9 cellular contexts compared by ENCODE assay signal in the genomic region with DNA sequence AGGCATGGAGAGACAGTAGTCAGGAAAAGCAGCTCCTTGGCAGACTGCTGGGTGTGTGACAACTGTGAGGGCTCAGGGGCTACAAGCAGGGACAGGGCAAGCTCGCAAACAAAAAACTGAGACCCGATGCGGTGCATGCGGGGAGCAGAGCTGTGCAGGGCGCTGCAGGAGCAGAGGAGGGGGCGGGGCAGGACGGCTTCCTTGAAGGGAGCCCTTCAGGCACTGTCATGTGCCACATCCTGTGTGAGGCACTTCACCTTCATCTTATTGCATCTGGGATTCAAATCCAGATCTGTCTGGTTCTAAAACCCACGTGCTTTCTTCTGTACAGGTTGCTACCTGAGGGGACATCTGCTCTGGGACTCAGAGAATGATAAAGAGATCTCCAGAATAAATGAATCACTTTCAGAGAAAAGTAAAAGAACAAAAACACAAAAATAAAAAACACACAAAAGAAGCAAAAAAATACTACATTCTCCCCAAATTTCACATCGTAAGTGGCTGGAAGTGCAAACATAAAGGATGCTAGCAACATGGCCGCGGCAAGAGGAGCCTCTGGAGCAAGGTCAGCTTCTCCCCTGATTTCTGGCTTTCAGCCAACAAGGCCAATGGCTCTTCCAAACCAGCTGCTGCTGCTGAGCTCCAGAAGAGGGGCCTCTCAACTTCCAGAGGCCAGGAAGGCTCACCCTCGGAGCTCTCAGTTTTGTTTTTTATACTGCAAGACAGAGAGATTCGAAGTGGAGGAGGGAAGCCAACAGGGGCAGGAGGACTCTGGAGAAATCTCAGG. TPM values are rescaled to one million over a fixed set of nuclear protein-coding genes. Genes with fewer than 3 reads are reported as not detected.
DNase-seq lines count a peak whose midpoint lies in the region; ATAC-seq lines count a peak whose summit lies in the region.
"Had no signal": no experiment of that assay in that cellular context is flagged by ENCODE, and none has a peak within 500 bp of the region (broad histone marks: within the 10 kb centered on the region; RNA-seq: fewer than 3 reads in every experiment).

No MANE protein-coding gene starts in this region.

- ATAC-seq in T-helper 17 cell (peak; percentile 48), HG03469 (IDR thresholded peaks at IDR 0.05; ENCODE audit: unreplicated experiment) (no peak), HG02642 (IDR thresholded peaks at IDR 0.05; ENCODE audit: poor library complexity, unreplicated experiment) (no peak)
- peak; percentile 91 for ATAC-seq in activated naive CD8-positive, alpha-beta T cell treated with anti-CD3 and anti-CD28 coated beads, Interleukin-2, amount 10 ng/mL, durations not matched to agents 7 days and 5 days (ENCODE audit: low read depth)
- peak; percentile 29 for ATAC-seq in stimulated activated effector memory CD8-positive, alpha-beta T cell treated with anti-CD3 and anti-CD28 coated beads, Interleukin-12 subunit alpha, Interleukin-12 subunit beta, amount 100 ng/mL, for 72 hours

- H3K27me3 Mint-ChIP-seq in T-helper 17 cell: no peaks in the 10 kb centered on the region
- no peaks in the 10 kb centered on the region for H3K27me3 Mint-ChIP-seq in activated naive CD8-positive, alpha-beta T cell treated with anti-CD3 and anti-CD28 coated beads, Interleukin-2, amount 10 ng/mL, durations not matched to agents 7 days and 5 days

- no peaks in the 10 kb centered on the region for H3K9me3 Mint-ChIP-seq in activated naive CD8-positive, alpha-beta T cell treated with anti-CD3 and anti-CD28 coated beads, Interleukin-2, amount 10 ng/mL, durations not matched to agents 7 days and 5 days
- no peaks in the 10 kb centered on the region for H3K9me3 Mint-ChIP-seq in stimulated activated effector memory CD8-positive, alpha-beta T cell treated with anti-CD3 and anti-CD28 coated beads, Interleukin-12 subunit alpha, Interleukin-12 subunit beta, amount 100 ng/mL, for 72 hours

- peak; percentile 16 for DNase-seq in activated T-cell treated with anti-CD3 and anti-CD28 coated beads for 24 hours (ENCODE audit: low read depth)
- DNase-seq in activated T-cell treated with anti-CD3 and anti-CD28 coated beads, Interleukin-2, amount 50 U/mL, for 1 hour: no peak
- no peak for DNase-seq in T-helper 17 cell
- DNase-seq in activated naive CD8-positive, alpha-beta T cell treated with anti-CD3 and anti-CD28 coated beads, Interleukin-2, amount 10 ng/mL, durations not matched to agents 7 days and 5 days: peak; percentile 73
- DNase-seq in stimulated activated effector memory CD8-positive, alpha-beta T cell treated with anti-CD3 and anti-CD28 coated beads, Interleukin-12 subunit alpha, Interleukin-12 subunit beta, amount 100 ng/mL, for 72 hours (ENCODE audit: low spot score in 2 of 2): no peak
- no peak for DNase-seq in posterior vena cava (ENCODE audit: low spot score)
- DNase-seq: NCI-H446 treated with DMSO at 0.1 percent for 48 hours had no signal

- no peaks in the 10 kb centered on the region for H3K9me3 ChIP-seq in T-helper 17 cell (ENCODE audit: control insufficient read depth, low read length, poor library complexity, severe bottlenecking)

- H3K27ac Mint-ChIP-seq in T-helper 17 cell: no peak overlapping the region
- H3K27ac Mint-ChIP-seq in activated naive CD8-positive, alpha-beta T cell treated with anti-CD3 and anti-CD28 coated beads, Interleukin-2, amount 10 ng/mL, durations not matched to agents 7 days and 5 days: peak overlapping the region; percentile 13
- H3K27ac Mint-ChIP-seq in stimulated activated effector memory CD8-positive, alpha-beta T cell treated with anti-CD3 and anti-CD28 coated beads, Interleukin-12 subunit alpha, Interleukin-12 subunit beta, amount 100 ng/mL, for 72 hours: peak overlapping the region; percentile 37

- H3K36me3 Mint-ChIP-seq in T-helper 17 cell (ENCODE audit: low read depth): peaks cover 2% of the 10 kb centered on the region
- H3K36me3 Mint-ChIP-seq in activated naive CD8-positive, alpha-beta T cell treated with anti-CD3 and anti-CD28 coated beads, Interleukin-2, amount 10 ng/mL, durations not matched to agents 7 days and 5 days: no peaks in the 10 kb centered on the region
- no peaks in the 10 kb centered on the region for H3K36me3 Mint-ChIP-seq in stimulated activated effector memory CD8-positive, alpha-beta T cell treated with anti-CD3 and anti-CD28 coated beads, Interleukin-12 subunit alpha, Interleukin-12 subunit beta, amount 100 ng/mL, for 72 hours

- H3K4me1 Mint-ChIP-seq in T-helper 17 cell: peaks cover 10% of the 10 kb centered on the region
- H3K4me1 Mint-ChIP-seq in activated naive CD8-positive, alpha-beta T cell treated with anti-CD3 and anti-CD28 coated beads, Interleukin-2, amount 10 ng/mL, durations not matched to agents 7 days and 5 days: peaks cover 27% of the 10 kb centered on the region
- peaks cover 12% of the 10 kb centered on the region for H3K4me1 Mint-ChIP-seq in stimulated activated effector memory CD8-positive, alpha-beta T cell treated with anti-CD3 and anti-CD28 coated beads, Interleukin-12 subunit alpha, Interleukin-12 subunit beta, amount 100 ng/mL, for 72 hours

- POLR2A ChIA-PET in activated naive CD8-positive, alpha-beta T cell treated with anti-CD3 and anti-CD28 coated beads, Interleukin-2, amount 10 ng/mL, durations not matched to agents 7 days and 5 days (lab: Charles Lee): interaction anchor here (0.7 to 4.0 kb wide), 5 partner anchors 14 to 74 kb away, joined by 3 to 44 read pairs (median 11); a partner anchor contains a TSS

- intact Hi-C loops in posterior vena cava (cut with DNase I): loop anchor here in 1 of 2 donors (10.0 kb wide), 1 partner anchor 224 kb away; no protein-coding TSS in a partner anchor

- no peak overlapping the region for H3K4me3 Mint-ChIP-seq in T-helper 17 cell
- peak overlapping the region; percentile 41 for H3K4me3 Mint-ChIP-seq in activated naive CD8-positive, alpha-beta T cell treated with anti-CD3 and anti-CD28 coated beads, Interleukin-2, amount 10 ng/mL, durations not matched to agents 7 days and 5 days
- H3K4me3 Mint-ChIP-seq in stimulated activated effector memory CD8-positive, alpha-beta T cell treated with anti-CD3 and anti-CD28 coated beads, Interleukin-12 subunit alpha, Interleukin-12 subunit beta, amount 100 ng/mL, for 72 hours: no peak overlapping the region

RNA-seq across cellular contexts. Expression of a gene that starts 14.2 kb away (rescaled TPM):
- 10 to 100 TPM in 1 of 2 donors, 1 to 10 TPM in 1; 9.1 to 11.6 TPM for total RNA-seq in T-helper 17 cell
- total RNA-seq in activated naive CD8-positive, alpha-beta T cell treated with anti-CD3 and anti-CD28 coated beads, Interleukin-2, amount 10 ng/mL, durations not matched to agents 7 days and 5 days: 1 to 10 TPM; 8.0 to 8.3 TPM
- 1 to 10 TPM; 6.0 to 7.8 TPM for total RNA-seq in posterior vena cava

Comparison
In these comparisons a context has a peak if more than half of its experiments do, and no peak if none do; other contexts are left out.
1. DNase-seq: peak in activated T-cell treated with anti-CD3 and anti-CD28 coated beads for 24 hours (single experiment) and activated naive CD8-positive, alpha-beta T cell treated with anti-CD3 and anti-CD28 coated beads, Interleukin-2, amount 10 ng/mL, durations not matched to agents 7 days and 5 days (single experiment); none in activated T-cell treated with anti-CD3 and anti-CD28 coated beads, Interleukin-2, amount 50 U/mL, for 1 hour (single experiment), T-helper 17 cell (0 of 3), stimulated activated effector memory CD8-positive, alpha-beta T cell treated with anti-CD3 and anti-CD28 coated beads, Interleukin-12 subunit alpha, Interleukin-12 subunit beta, amount 100 ng/mL, for 72 hours (0 of 2) and posterior vena cava (single experiment).
2. ATAC-seq: peak in T-helper 17 cell (single experiment), activated naive CD8-positive, alpha-beta T cell treated with anti-CD3 and anti-CD28 coated beads, Interleukin-2, amount 10 ng/mL, durations not matched to agents 7 days and 5 days (single experiment) and stimulated activated effector memory CD8-positive, alpha-beta T cell treated with anti-CD3 and anti-CD28 coated beads, Interleukin-12 subunit alpha, Interleukin-12 subunit beta, amount 100 ng/mL, for 72 hours (single experiment); none in HG03469 (single experiment) and HG02642 (single experiment).